8 cellular contexts compared by ENCODE assay signal in genomic region chr16:89422527-89422904, GRCh38.
DNase-seq lines count a peak whose midpoint lies in the region; ATAC-seq and TF ChIP-seq lines count a peak whose summit lies in the region.

No MANE protein-coding gene starts in this region.

- H2AFZ ChIP-seq in Karpas-422 (ENCODE audit: low read length) = no peak overlapping the region

- peaks cover 61% of the 10 kb centered on the region for H4K20me1 ChIP-seq in Karpas-422 (ENCODE audit: insufficient read depth, low read depth, low read length)

- H3K36me3 Mint-ChIP-seq in activated T-helper 17 cell treated with anti-CD3 and anti-CD28 coated beads, Interleukin-2, amount 50 U/mL, for 72 hours (ENCODE audit: low read depth) = peaks cover 82% of the 10 kb centered on the region
- H3K36me3 Mint-ChIP-seq in naive B cell = peaks cover 0 to 9% of the 10 kb centered on the region in 2 donors

- peaks cover 96% of the 10 kb centered on the region for H3K79me2 ChIP-seq in Karpas-422 (ENCODE audit: low read length)

- H3K27ac ChIP-seq in sigmoid colon (peak overlapping the region in 2 of 4 donors; percentile 58 to 66), Karpas-422 (ENCODE audit: low read length) (no peak overlapping the region)

- DNase-seq in Ammon's horn (ENCODE audit: low spot score) (peak; percentile 52), naive B cell (no peak), sigmoid colon (no peak), Karpas-422 (no peak), cerebellar cortex (ENCODE audit: low spot score) (no peak)

- peak overlapping the region; percentile 53 for H3K4me3 Mint-ChIP-seq in activated T-helper 17 cell treated with anti-CD3 and anti-CD28 coated beads, Interleukin-2, amount 50 U/mL, for 72 hours
- H3K4me3 Mint-ChIP-seq in naive B cell = peak overlapping the region; percentile 56 to 91 (median 81)

- H3K4me1 ChIP-seq in sigmoid colon (peaks cover 0 to 58% (median 35%) of the 10 kb centered on the region in 4 donors), Karpas-422 (ENCODE audit: low read length) (no peaks in the 10 kb centered on the region)

- H3K36me3 ChIP-seq in sigmoid colon (no peaks in the 10 kb centered on the region), Karpas-422 (ENCODE audit: insufficient read depth, low read length) (0 out of 2 replicates have a peak, but pooled peaks cover 3% of the 10 kb centered on the region)

- peaks cover 64% of the 10 kb centered on the region for H3K4me1 Mint-ChIP-seq in activated T-helper 17 cell treated with anti-CD3 and anti-CD28 coated beads, Interleukin-2, amount 50 U/mL, for 72 hours
- peaks cover 68 to 88% (median 79%) of the 10 kb centered on the region in 3 donors for H3K4me1 Mint-ChIP-seq in naive B cell

- H3K9me2 ChIP-seq in Karpas-422 (replicated peaks; ENCODE audit: insufficient read depth, low read length) = no peaks in the 10 kb centered on the region

- peak overlapping the region; percentile 87 for H3K27ac Mint-ChIP-seq in activated T-helper 17 cell treated with anti-CD3 and anti-CD28 coated beads, Interleukin-2, amount 50 U/mL, for 72 hours
- peak overlapping the region; percentile 16 to 97 (median 82) for H3K27ac Mint-ChIP-seq in naive B cell

- no peaks in the 10 kb centered on the region for H3K27me3 Mint-ChIP-seq in activated T-helper 17 cell treated with anti-CD3 and anti-CD28 coated beads, Interleukin-2, amount 50 U/mL, for 72 hours
- no peaks in the 10 kb centered on the region for H3K27me3 Mint-ChIP-seq in naive B cell

- no peaks in the 10 kb centered on the region for H3K27me3 ChIP-seq in sigmoid colon
- H3K27me3 ChIP-seq in Karpas-422 (ENCODE audit: low read length) = no peaks in the 10 kb centered on the region

- no peak overlapping the region for H3K4me2 ChIP-seq in Karpas-422 (ENCODE audit: low read depth, low read length, poor library complexity, severe bottlenecking)

- no peak overlapping the region for H3K9ac ChIP-seq in Karpas-422 (ENCODE audit: low read length)

- H3K9me3 Mint-ChIP-seq in activated T-helper 17 cell treated with anti-CD3 and anti-CD28 coated beads, Interleukin-2, amount 50 U/mL, for 72 hours = no peaks in the 10 kb centered on the region
- H3K9me3 Mint-ChIP-seq in naive B cell = no peaks in the 10 kb centered on the region

- ATAC-seq in GM19328 (IDR thresholded peaks at IDR 0.05; ENCODE audit: unreplicated experiment) (peak; percentile 63), HG03342 (IDR thresholded peaks at IDR 0.05; ENCODE audit: unreplicated experiment) (peak; percentile 63), naive B cell (ENCODE audit: low read depth in 2 of 2) (peak; percentile 51 to 54)
- ATAC-seq in activated T-helper 17 cell treated with anti-CD3 and anti-CD28 coated beads, Interleukin-2, amount 50 U/mL, for 72 hours (replicated peaks) = peak; percentile 87

- H3K9me3 ChIP-seq in sigmoid colon = no peaks in the 10 kb centered on the region
- H3K9me3 ChIP-seq in Karpas-422 (ENCODE audit: low read length) = no peaks in the 10 kb centered on the region

- no peak for TF ChIP-seq CTCF in sigmoid colon (IDR thresholded peaks at IDR 0.05)

- H3K4me3 ChIP-seq in sigmoid colon (no peak overlapping the region), Karpas-422 (ENCODE audit: low read length) (no peak overlapping the region)

- intact Hi-C loops in sigmoid colon (cut with DNase I) = loop anchor here (5.0 kb wide), 1 partner anchor 35 kb away; no protein-coding TSS in a partner anchor

- TF ChIP-seq POLR2A in sigmoid colon (IDR thresholded peaks at IDR 0.05) = no peak

- TF ChIP-seq EP300 in sigmoid colon (IDR thresholded peaks at IDR 0.05) = no peak

- WGBS in sigmoid colon, 2 donors = 61 to 87% methylated on average over 12 of the region's 12 CpGs
